15 cellular contexts compared by ENCODE assay signal in genomic region chr2:229835601-229836283, GRCh38.
DNase-seq lines count a peak whose midpoint lies in the region; ATAC-seq, FAIRE-seq and TF ChIP-seq lines count a peak whose summit lies in the region.
"Had no signal": no experiment of that assay in that cellular context is flagged by ENCODE, and none has a peak within 500 bp of the region (broad histone marks: within the 10 kb centered on the region; RNA-seq: fewer than 3 reads in every experiment).

No MANE protein-coding gene starts in this region.

- H3K27me3 ChIP-seq in BLaER1 treated with 17β-estradiol and CSF1 and Interleukin-3, amounts not matched to agents 10 nM and 100 nM, result no peaks in the 10 kb centered on the region
- H3K27me3 ChIP-seq: esophagus muscularis mucosa had no signal

- peaks cover 18 to 100% (median 82%) of the 10 kb centered on the region in 11 experiments for H4K20me1 ChIP-seq in BLaER1 treated with 17β-estradiol and CSF1 and Interleukin-3, amounts not matched to agents 10 nM and 100 nM

- H3K9ac ChIP-seq in BLaER1 treated with 17β-estradiol and CSF1 and Interleukin-3, amounts not matched to agents 10 nM and 100 nM, result no peak overlapping the region

- DNase-seq in SK-MEL-5 (ENCODE audit: low read depth, low spot score), result peak; percentile 24
- DNase-seq in epithelial cell of proximal tubule (ENCODE audit: low read depth), result peak; percentile 10
- no peak for DNase-seq in H54 (ENCODE audit: insufficient read length, low spot score)
- no peak for DNase-seq in SIG-M5 (lab: John Stamatoyannopoulos, UW)
- no peak for DNase-seq in cerebellum (ENCODE audit: low spot score)
- DNase-seq: Calu3; Kasumi-1; midbrain; NCI-H2171 treated with DMSO at 0.1 percent for 48 hours; psoas muscle; stimulated activated CD4-positive, alpha-beta T cell treated with anti-CD3 and anti-CD28 coated beads, Interleukin-4, amount 100 ng/mL, for 24 hours had no signal

- ATAC-seq in GM18873 (IDR thresholded peaks at IDR 0.05; ENCODE audit: low FRiP score, unreplicated experiment), result no peak

- H3K9me3 ChIP-seq in BLaER1 treated with 17β-estradiol and CSF1 and Interleukin-3, amounts not matched to agents 10 nM and 100 nM (replicated peaks in 1 of 11), result no peaks in the 10 kb centered on the region
- H3K9me3 ChIP-seq: esophagus muscularis mucosa, psoas muscle had no signal

- H3K4me1 ChIP-seq in BLaER1 treated with 17β-estradiol and CSF1 and Interleukin-3, amounts not matched to agents 10 nM and 100 nM, result peaks cover 5 to 33% (median 24%) of the 10 kb centered on the region in 10 experiments

- H3K4me3 ChIP-seq in BLaER1 treated with 17β-estradiol and CSF1 and Interleukin-3, amounts not matched to agents 10 nM and 100 nM, result no peak overlapping the region
- no peak overlapping the region for H3K4me3 ChIP-seq in epithelial cell of proximal tubule (ENCODE audit: low read depth, low read length)
- H3K4me3 ChIP-seq: esophagus muscularis mucosa, psoas muscle had no signal

- FAIRE-seq in A204.1 (lab: Jason Lieb, UNC) (peak; percentile 3), H54 (lab: Jason Lieb, UNC) (no peak)

- in situ Hi-C loops in SK-MEL-5 (cut with HindIII; ENCODE audit: low pct_unique_long_range_greater_than_20kb, low sequenced_read_pairs), result no loop called here

- no peak for TF ChIP-seq CTCF in epithelial cell of proximal tubule (conservative IDR thresholded peaks at IDR 0.05; ENCODE audit: low read depth, low read length)

- H3K4me2 ChIP-seq in BLaER1 treated with 17β-estradiol and CSF1 and Interleukin-3, amounts not matched to agents 10 nM and 100 nM, result peak overlapping the region in 9 of 11 experiments; percentile 12 to 57 (median 34); a peak in 11 of 22 replicates

- 0 out of 22 replicates have a peak overlapping the region, but pooled peaks of 1 of the 11 experiments have one; percentile 22 for H3K27ac ChIP-seq in BLaER1 treated with 17β-estradiol and CSF1 and Interleukin-3, amounts not matched to agents 10 nM and 100 nM
- H3K27ac ChIP-seq: esophagus muscularis mucosa, psoas muscle had no signal

- no peak for TF ChIP-seq POLR2A in H54 (IDR thresholded peaks at IDR 0.05; ENCODE audit: low read depth, low read length)

- peaks cover 71 to 99% (median 90%) of the 10 kb centered on the region in 11 experiments for H3K36me3 ChIP-seq in BLaER1 treated with 17β-estradiol and CSF1 and Interleukin-3, amounts not matched to agents 10 nM and 100 nM

Comparison
In these comparisons a context has a peak if more than half of its experiments do, and no peak if none do; other contexts are left out.
1. DNase-seq: peak in SK-MEL-5 (single experiment) and epithelial cell of proximal tubule (single experiment); none in H54 (single experiment), SIG-M5 (single experiment) and cerebellum (single experiment).